33 cellular contexts compared by ENCODE assay signal in the genomic region with DNA sequence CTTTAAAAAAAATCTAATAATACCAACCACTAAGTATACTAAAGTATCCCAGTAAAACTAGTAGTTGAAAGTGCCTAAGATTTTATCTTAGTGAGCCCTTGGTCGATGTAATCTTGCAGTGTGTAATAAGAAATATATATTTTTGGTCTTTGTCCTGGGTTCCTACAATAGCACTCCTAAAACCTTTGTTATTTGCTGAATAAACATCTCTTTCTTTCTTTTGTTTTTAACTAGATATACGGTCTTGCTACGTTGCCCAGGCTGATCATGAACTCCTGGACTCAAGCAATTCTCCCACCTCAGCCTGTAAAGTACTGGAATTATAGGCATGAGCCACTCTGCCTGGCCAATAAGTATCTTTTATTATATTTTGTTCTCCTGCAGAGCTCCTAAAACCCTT. TPM values are rescaled to one million over a fixed set of nuclear protein-coding genes. Genes with fewer than 3 reads are reported as not detected.
"Had no signal": no experiment of that assay in that cellular context is flagged by ENCODE, and none has a peak within 500 bp of the region (broad histone marks: within the 10 kb centered on the region; RNA-seq: fewer than 3 reads in every experiment).

No MANE protein-coding gene starts in this region.

- H3K9me3 Mint-ChIP-seq: naive thymus-derived CD4-positive, alpha-beta T cell; natural killer cell; neural progenitor cell; stimulated activated memory B cell treated with anti-CD40 and anti-IgM and Interleukin-4, amounts not matched to agents 10 μg/mL and 1 μg/mL and 100 μg/mL, for 72 hours; stimulated activated naive CD8-positive, alpha-beta T cell treated with anti-CD3 and anti-CD28 coated beads, Interleukin-15, amount 100 ng/mL, for 72 hours had no signal

- H3K27ac ChIP-seq: neural progenitor cell, ovary, parathyroid adenoma, psoas muscle, skin epidermis, spleen, suprapubic skin, testis, tibial artery, upper lobe of left lung, vagina had no signal

- H3K4me3 Mint-ChIP-seq: natural killer cell; nephron progenitor cell; stimulated activated memory B cell treated with anti-CD40 and anti-IgM and Interleukin-4, amounts not matched to agents 10 μg/mL and 1 μg/mL and 100 μg/mL, for 72 hours; stimulated activated naive CD8-positive, alpha-beta T cell treated with anti-CD3 and anti-CD28 coated beads, Interleukin-15, amount 100 ng/mL, for 72 hours had no signal

- H3K27me3 ChIP-seq: neural progenitor cell, ovary, spleen, suprapubic skin, testis, tibial artery, upper lobe of left lung, vagina had no signal

- H2AFZ ChIP-seq: neural progenitor cell, parathyroid adenoma had no signal

- H3K36me3 ChIP-seq: neural progenitor cell, ovary had no signal

- FAIRE-seq: urothelium cell line had no signal

- H3K9ac ChIP-seq: neural progenitor cell, parathyroid adenoma had no signal

- DNase-seq: naive thymus-derived CD4-positive, alpha-beta T cell; natural killer cell; nephron progenitor cell; occipital lobe; ovary; posterior cingulate gyrus; psoas muscle; right cardiac atrium; spleen; stimulated activated CD4-positive, alpha-beta T cell treated with anti-CD3 and anti-CD28 coated beads, Interleukin-12 subunit alpha, Interleukin-12 subunit beta, amount 100 ng/mL, for 4 hours; stimulated activated CD4-positive, alpha-beta T cell treated with anti-CD3 and anti-CD28 coated beads, Interleukin-1b, Interleukin-23, amount 100 ng/mL, for 48 hours; stimulated activated CD4-positive, alpha-beta T cell treated with anti-CD3 and anti-CD28 coated beads, Interleukin-4, amount 100 ng/mL, for 1 hour; stimulated activated CD4-positive, alpha-beta T cell treated with anti-CD3 and anti-CD28 coated beads, Interleukin-4, amount 100 ng/mL, for 4 hours; stimulated activated CD8-positive, alpha-beta memory T cell treated with anti-CD3 and anti-CD28 coated beads, Interleukin-4, amount 100 ng/mL, for 48 hours; stimulated activated naive CD4-positive, alpha-beta T cell; stimulated activated naive CD8-positive, alpha-beta T cell treated with anti-CD3 and anti-CD28 coated beads, Interleukin-15, amount 100 ng/mL, for 72 hours; stimulated activated naive CD8-positive, alpha-beta T cell treated with anti-CD3 and anti-CD28 coated beads, Interleukin-15, Interleukin-2, amounts not matched to agents 100 U/mL and 50 U/mL, for 24 hours; substantia nigra; testis; tibial artery; trophoblast cell; upper lobe of left lung had no signal

- H3K36me3 Mint-ChIP-seq: natural killer cell had no signal

- H3K4me3 ChIP-seq: neural progenitor cell, ovary, psoas muscle, skin epidermis, smooth muscle cell, spleen, suprapubic skin, testis, tibial artery, upper lobe of left lung, vagina had no signal

- H3K27me3 Mint-ChIP-seq: naive thymus-derived CD4-positive, alpha-beta T cell; progenitor cell of endocrine pancreas; stimulated activated memory B cell treated with anti-CD40 and anti-IgM and Interleukin-4, amounts not matched to agents 10 μg/mL and 1 μg/mL and 100 μg/mL, for 72 hours; stimulated activated naive CD8-positive, alpha-beta T cell treated with anti-CD3 and anti-CD28 coated beads, Interleukin-15, amount 100 ng/mL, for 72 hours had no signal

- H3K4me2 ChIP-seq: neural progenitor cell, smooth muscle cell had no signal

- ATAC-seq: naive thymus-derived CD4-positive, alpha-beta T cell; natural killer cell; psoas muscle; right cardiac atrium; sciatic nerve; stimulated activated memory B cell treated with anti-CD40 and anti-IgM and Interleukin-4, amounts not matched to agents 10 μg/mL and 1 μg/mL and 100 μg/mL, for 72 hours; stimulated activated naive CD8-positive, alpha-beta T cell treated with anti-CD3 and anti-CD28 coated beads, Interleukin-15, amount 100 ng/mL, for 72 hours; stimulated activated naive CD8-positive, alpha-beta T cell treated with anti-CD3 and anti-CD28 coated beads, Interleukin-15, Interleukin-2, amounts not matched to agents 100 U/mL and 50 U/mL, for 24 hours had no signal

- H3K9me3 ChIP-seq: ovary, psoas muscle, spleen, suprapubic skin, testis, tibial artery, upper lobe of left lung, vagina had no signal

- H3K27ac Mint-ChIP-seq: naive thymus-derived CD4-positive, alpha-beta T cell; natural killer cell; nephron progenitor cell; neural progenitor cell; progenitor cell of endocrine pancreas; stimulated activated memory B cell treated with anti-CD40 and anti-IgM and Interleukin-4, amounts not matched to agents 10 μg/mL and 1 μg/mL and 100 μg/mL, for 72 hours had no signal

RNA-seq across cellular contexts. Expression of gene PFN4, which starts 36.1 kb away (rescaled TPM):
- total RNA-seq: naive thymus-derived CD4-positive, alpha-beta T cell; natural killer cell; osteoblast; smooth muscle cell; vagina had no signal
- polyA plus RNA-seq: naive thymus-derived CD4-positive, alpha-beta T cell had no signal

RNA-seq across cellular contexts. Expression of gene FKBP1B, which starts 37.5 kb away (rescaled TPM):
- polyA plus RNA-seq: naive thymus-derived CD4-positive, alpha-beta T cell had no signal
